In genomic region chr6:13989424-13990144, GRCh38 we compare ENCODE assay signal across 19 cellular contexts.
"Had no signal": no experiment of that assay in that cellular context is flagged by ENCODE, and none has a peak within 500 bp of the region (broad histone marks: within the 10 kb centered on the region; RNA-seq: fewer than 3 reads in every experiment).

No MANE protein-coding gene starts in this region.

- H3K36me3 Mint-ChIP-seq: activated naive CD4-positive, alpha-beta T cell treated with anti-CD3 and anti-CD28 coated beads, Interleukin-2, amount 50 U/mL, for 72 hours; brain; naive B cell had no signal

- H3K27ac ChIP-seq: esophagus squamous epithelium, heart left ventricle, ovary, sigmoid colon had no signal

- H3K4me1 ChIP-seq: esophagus squamous epithelium, heart left ventricle, sigmoid colon had no signal

- ATAC-seq: activated CD8-positive, alpha-beta T cell treated with anti-CD3 and anti-CD28 coated beads for 36 hours; activated naive CD4-positive, alpha-beta T cell treated with anti-CD3 and anti-CD28 coated beads, Interleukin-2, amount 50 U/mL, for 72 hours; activated T-cell treated with anti-CD3 and anti-CD28 coated beads, Interleukin-2, amount 50 U/mL, for 72 hours; heart left ventricle; left lobe of liver had no signal

- H3K9me3 Mint-ChIP-seq: activated CD8-positive, alpha-beta T cell treated with anti-CD3 and anti-CD28 coated beads for 36 hours; activated naive CD4-positive, alpha-beta T cell treated with anti-CD3 and anti-CD28 coated beads, Interleukin-2, amount 50 U/mL, for 72 hours; activated T-cell treated with anti-CD3 and anti-CD28 coated beads, Interleukin-2, amount 50 U/mL, for 72 hours; brain; central memory CD8-positive, alpha-beta T cell; naive B cell had no signal

- H3K27ac Mint-ChIP-seq: activated CD8-positive, alpha-beta T cell treated with anti-CD3 and anti-CD28 coated beads for 36 hours; activated naive CD4-positive, alpha-beta T cell treated with anti-CD3 and anti-CD28 coated beads, Interleukin-2, amount 50 U/mL, for 72 hours; activated T-cell treated with anti-CD3 and anti-CD28 coated beads, Interleukin-2, amount 50 U/mL, for 72 hours; brain had no signal

- H3K9me3 ChIP-seq: esophagus squamous epithelium, heart left ventricle, ovary, sigmoid colon had no signal

- H3K4me3 Mint-ChIP-seq: activated CD8-positive, alpha-beta T cell treated with anti-CD3 and anti-CD28 coated beads for 36 hours; activated T-cell treated with anti-CD3 and anti-CD28 coated beads, Interleukin-2, amount 50 U/mL, for 72 hours; brain; central memory CD8-positive, alpha-beta T cell; naive B cell had no signal

- H3K4me1 Mint-ChIP-seq: central memory CD8-positive, alpha-beta T cell; naive B cell had no signal

- H3K27me3 ChIP-seq: ovary had no signal

- H3K4me3 ChIP-seq: esophagus squamous epithelium, heart left ventricle, ovary, sigmoid colon had no signal

- DNase-seq: activated CD4-positive, alpha-beta T cell treated with anti-CD3 and anti-CD28 coated beads for 48 hours; activated CD8-positive, alpha-beta memory T cell treated with anti-CD3 and anti-CD28 coated beads, Interleukin-2, amount 50 U/mL, for 4 hours; activated CD8-positive, alpha-beta T cell treated with anti-CD3 and anti-CD28 coated beads for 36 hours; activated gamma-delta T cell; activated T-cell treated with anti-CD3 and anti-CD28 coated beads, Interleukin-2, amount 50 U/mL, for 72 hours; cortex of kidney; effector CD8-positive, alpha-beta T cell; esophagus squamous epithelium; heart left ventricle; mammary epithelial cell; naive B cell; ovary; sigmoid colon; stimulated activated CD4-positive, alpha-beta T cell treated with anti-CD3 and anti-CD28 coated beads, Interleukin-12 subunit alpha, Interleukin-12 subunit beta, amount 100 ng/mL, for 4 hours; stimulated activated CD4-positive, alpha-beta T cell treated with anti-CD3 and anti-CD28 coated beads, Interleukin-2, amount 100 ng/mL, for 24 hours had no signal

- H3K36me3 ChIP-seq: esophagus squamous epithelium, heart left ventricle, ovary, sigmoid colon had no signal
